In genomic region chr1:37691497-37692077, GRCh38 we compare ENCODE assay signal across 8 cellular contexts. TPM values are rescaled to one million over a fixed set of nuclear protein-coding genes. Genes with fewer than 3 reads are reported as not detected.
A peak's percentile ranks its signal among the peaks of the same experiment; 100 is the strongest.
DNase-seq lines count a peak whose midpoint lies in the region; ATAC-seq, FAIRE-seq and TF ChIP-seq lines count a peak whose summit lies in the region.

No MANE protein-coding gene starts in this region.

- FAIRE-seq in pancreas (lab: Jason Lieb, UNC), result no peak

- peak in 1 of 4 donors; percentile 7 for TF ChIP-seq CTCF in pancreas (IDR thresholded peaks at IDR 0.05)

- intact Hi-C loops in pancreas (cut with DNase I), result no loop called here

- no peaks in the 10 kb centered on the region for H3K9me3 ChIP-seq in pancreas

- H3K36me3 ChIP-seq in pancreas, result no peaks in the 10 kb centered on the region

- H3K27ac ChIP-seq in pancreas, result peak overlapping the region; percentile 47 to 69 (median 58)

- peak; percentile 79 for DNase-seq in COLO668 (lab: John Stamatoyannopoulos, UW; ENCODE audit: unreplicated experiment)
- peak; percentile 61 for DNase-seq in NCI-H2029 treated with DMSO at 0.1 percent for 48 hours (lab: John Stamatoyannopoulos, UW)
- peak; percentile 3 for DNase-seq in activated T-helper 9 cell treated with anti-CD3 and anti-CD28 coated beads, Interleukin-2, amount 50 U/mL, for 16 hours (ENCODE audit: low read depth)
- peak; percentile 27 for DNase-seq in germinal center (ENCODE audit: low spot score)
- peak; percentile 42 to 88 (median 68) for DNase-seq in pancreas

- peak; percentile 13 for ATAC-seq in GM21737 (IDR thresholded peaks at IDR 0.05; ENCODE audit: unreplicated experiment)
- ATAC-seq in pancreas, result peak; percentile 14 to 38 (median 30)
- ATAC-seq in HG02938 (IDR thresholded peaks at IDR 0.05; ENCODE audit: unreplicated experiment), result no peak
- ATAC-seq in HG02981 (IDR thresholded peaks at IDR 0.05; ENCODE audit: unreplicated experiment), result no peak

- peak overlapping the region; percentile 48 to 90 (median 60) for H3K4me3 ChIP-seq in pancreas

- H3K27me3 ChIP-seq in pancreas, result no peaks in the 10 kb centered on the region

- H3K4me1 ChIP-seq in pancreas, result peaks cover 6 to 15% (median 7%) of the 10 kb centered on the region in 3 donors

- 1% methylated on average over 32 to 45 of the region's 45 CpGs for WGBS in pancreas, 2 donors

RNA-seq across cellular contexts. Expression of gene CDCA8, which starts 0.7 kb away (rescaled TPM):
- total RNA-seq in pancreas, result under 1 TPM; 0.19 to 0.79 (median 0.44) TPM
- under 1 TPM; 0.28 to 0.57 TPM for polyA plus RNA-seq in pancreas

RNA-seq across cellular contexts. Expression of gene RSPO1, which starts 56.9 kb away (rescaled TPM):
- under 1 TPM in 3 of 6 donors, not detected in 3; 0.09 to 0.46 (median 0.13) TPM for total RNA-seq in pancreas
- polyA plus RNA-seq in pancreas, result under 1 TPM; 0.11 to 0.26 TPM

Comparison
In these comparisons a context has a peak if more than half of its experiments do, and no peak if none do; other contexts are left out.
1. DNase-seq: peak in every context shown above with its lines; median percentile 79 in COLO668; 68 in pancreas; 61 in NCI-H2029 treated with DMSO at 0.1 percent for 48 hours; 27 in germinal center; 3 in activated T-helper 9 cell treated with anti-CD3 and anti-CD28 coated beads, Interleukin-2, amount 50 U/mL, for 16 hours.
2. ATAC-seq: peak in GM21737 (single experiment) and pancreas (4 of 4); none in HG02938 (single experiment) and HG02981 (single experiment).